1 cellular context compared by ENCODE assay signal in the genomic region with DNA sequence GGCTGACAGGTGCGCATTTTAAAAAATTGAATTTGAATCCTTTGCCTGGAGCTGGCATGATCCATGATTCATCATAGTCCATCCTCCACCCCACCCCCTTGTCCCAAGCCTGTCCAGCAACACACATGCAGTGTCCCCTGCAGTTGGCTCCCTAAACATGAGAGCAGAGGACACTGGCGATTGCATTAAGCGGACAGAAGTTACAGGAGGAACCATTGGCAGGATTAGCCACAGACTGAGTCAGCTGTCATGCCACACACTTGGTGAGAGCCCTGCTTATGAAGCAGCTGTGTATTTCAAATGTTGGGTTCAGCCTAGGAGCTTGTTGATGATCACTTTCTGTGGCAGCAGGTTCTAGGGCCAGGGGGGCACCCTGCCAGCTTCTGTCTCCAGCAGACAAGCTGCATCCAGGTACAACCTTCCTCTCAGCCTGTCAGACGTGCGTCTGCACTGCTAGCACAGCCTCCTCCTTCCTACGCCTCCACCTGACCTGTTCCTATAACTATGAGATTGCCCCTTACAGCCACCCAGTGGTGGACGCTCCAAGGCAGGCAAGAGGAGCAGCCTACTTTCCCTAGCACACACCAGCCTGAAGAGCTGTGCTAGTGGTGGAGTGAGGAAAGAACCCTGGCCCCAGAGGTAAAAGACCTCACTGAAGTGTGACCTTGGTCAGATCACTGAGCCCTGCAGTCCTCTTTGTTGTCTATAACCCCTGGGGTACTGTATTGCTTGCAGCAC.
TF ChIP-seq lines count a peak whose summit lies in the region.

No MANE protein-coding gene starts in this region.

TF ChIP-seq in HepG2, 621 proteins besides CTCF, POLR2A, EP300 and RAD21 (continued from another document):
- TF ChIP-seq, protein P1, sequence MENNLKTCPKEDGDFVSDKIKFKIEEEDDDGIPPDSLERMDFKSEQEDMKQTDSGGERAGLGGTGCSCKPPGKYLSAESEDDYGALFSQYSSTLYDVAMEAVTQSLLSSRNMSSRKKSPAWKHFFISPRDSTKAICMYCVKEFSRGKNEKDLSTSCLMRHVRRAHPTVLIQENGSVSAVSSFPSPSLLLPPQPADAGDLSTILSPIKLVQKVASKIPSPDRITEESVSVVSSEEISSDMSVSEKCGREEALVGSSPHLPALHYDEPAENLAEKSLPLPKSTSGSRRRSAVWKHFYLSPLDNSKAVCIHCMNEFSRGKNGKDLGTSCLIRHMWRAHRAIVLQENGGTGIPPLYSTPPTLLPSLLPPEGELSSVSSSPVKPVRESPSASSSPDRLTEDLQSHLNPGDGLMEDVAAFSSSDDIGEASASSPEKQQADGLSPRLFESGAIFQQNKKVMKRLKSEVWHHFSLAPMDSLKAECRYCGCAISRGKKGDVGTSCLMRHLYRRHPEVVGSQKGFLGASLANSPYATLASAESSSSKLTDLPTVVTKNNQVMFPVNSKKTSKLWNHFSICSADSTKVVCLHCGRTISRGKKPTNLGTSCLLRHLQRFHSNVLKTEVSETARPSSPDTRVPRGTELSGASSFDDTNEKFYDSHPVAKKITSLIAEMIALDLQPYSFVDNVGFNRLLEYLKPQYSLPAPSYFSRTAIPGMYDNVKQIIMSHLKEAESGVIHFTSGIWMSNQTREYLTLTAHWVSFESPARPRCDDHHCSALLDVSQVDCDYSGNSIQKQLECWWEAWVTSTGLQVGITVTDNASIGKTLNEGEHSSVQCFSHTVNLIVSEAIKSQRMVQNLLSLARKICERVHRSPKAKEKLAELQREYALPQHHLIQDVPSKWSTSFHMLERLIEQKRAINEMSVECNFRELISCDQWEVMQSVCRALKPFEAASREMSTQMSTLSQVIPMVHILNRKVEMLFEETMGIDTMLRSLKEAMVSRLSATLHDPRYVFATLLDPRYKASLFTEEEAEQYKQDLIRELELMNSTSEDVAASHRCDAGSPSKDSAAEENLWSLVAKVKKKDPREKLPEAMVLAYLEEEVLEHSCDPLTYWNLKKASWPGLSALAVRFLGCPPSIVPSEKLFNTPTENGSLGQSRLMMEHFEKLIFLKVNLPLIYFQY (CRISPR knock-in tag; IDR thresholded peaks at IDR 0.05; ENCODE audit: borderline replicate concordance) = no peak
- TF ChIP-seq ZNF629 (CRISPR knock-in tag; conservative IDR thresholded peaks at IDR 0.05) (no peak), BATF2 (CRISPR knock-in tag; IDR thresholded peaks at IDR 0.05) (no peak)
